ENCODE assay signal across 9 cellular contexts in the genomic region with DNA sequence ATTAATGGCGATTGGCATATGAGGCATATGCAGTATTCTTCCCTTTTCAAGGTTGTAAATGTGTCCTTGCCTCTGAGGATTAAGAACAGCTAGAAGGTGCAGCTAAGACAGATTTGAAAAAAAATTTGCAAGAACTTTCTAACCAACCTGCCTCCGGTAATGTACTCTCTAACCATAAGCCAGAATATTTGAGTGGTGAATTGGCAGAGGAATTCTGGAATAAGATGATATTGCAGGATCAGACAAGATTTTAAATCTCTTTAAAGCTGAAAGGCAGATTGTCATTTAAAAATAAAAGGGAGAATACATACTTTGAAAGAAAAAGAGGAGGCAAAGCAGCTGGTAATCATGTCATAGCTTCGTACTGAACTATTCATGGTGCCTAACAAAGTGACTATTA. TPM values are rescaled to one million over a fixed set of nuclear protein-coding genes. Genes with fewer than 3 reads are reported as not detected.
"Had no signal": no experiment of that assay in that cellular context is flagged by ENCODE, and none has a peak within 500 bp of the region (broad histone marks: within the 10 kb centered on the region; RNA-seq: fewer than 3 reads in every experiment).

No MANE protein-coding gene starts in this region.

- H3K4me3 ChIP-seq: GM12878 had no signal

- DNase-seq: GDM1, GF-D8 had no signal

- ATAC-seq: GM12878 had no signal

- FAIRE-seq: G401.6, GM12878, GM12891, GM12892, GM18507, GM19239 had no signal

RNA-seq across cellular contexts. Expression of a gene that starts 29.2 kb away (rescaled TPM):
- total RNA-seq: G401, GM12878 had no signal
- polyA plus RNA-seq: GM12878 had no signal
